Comparison of ENCODE assay signal across 22 cellular contexts in the genomic region with DNA sequence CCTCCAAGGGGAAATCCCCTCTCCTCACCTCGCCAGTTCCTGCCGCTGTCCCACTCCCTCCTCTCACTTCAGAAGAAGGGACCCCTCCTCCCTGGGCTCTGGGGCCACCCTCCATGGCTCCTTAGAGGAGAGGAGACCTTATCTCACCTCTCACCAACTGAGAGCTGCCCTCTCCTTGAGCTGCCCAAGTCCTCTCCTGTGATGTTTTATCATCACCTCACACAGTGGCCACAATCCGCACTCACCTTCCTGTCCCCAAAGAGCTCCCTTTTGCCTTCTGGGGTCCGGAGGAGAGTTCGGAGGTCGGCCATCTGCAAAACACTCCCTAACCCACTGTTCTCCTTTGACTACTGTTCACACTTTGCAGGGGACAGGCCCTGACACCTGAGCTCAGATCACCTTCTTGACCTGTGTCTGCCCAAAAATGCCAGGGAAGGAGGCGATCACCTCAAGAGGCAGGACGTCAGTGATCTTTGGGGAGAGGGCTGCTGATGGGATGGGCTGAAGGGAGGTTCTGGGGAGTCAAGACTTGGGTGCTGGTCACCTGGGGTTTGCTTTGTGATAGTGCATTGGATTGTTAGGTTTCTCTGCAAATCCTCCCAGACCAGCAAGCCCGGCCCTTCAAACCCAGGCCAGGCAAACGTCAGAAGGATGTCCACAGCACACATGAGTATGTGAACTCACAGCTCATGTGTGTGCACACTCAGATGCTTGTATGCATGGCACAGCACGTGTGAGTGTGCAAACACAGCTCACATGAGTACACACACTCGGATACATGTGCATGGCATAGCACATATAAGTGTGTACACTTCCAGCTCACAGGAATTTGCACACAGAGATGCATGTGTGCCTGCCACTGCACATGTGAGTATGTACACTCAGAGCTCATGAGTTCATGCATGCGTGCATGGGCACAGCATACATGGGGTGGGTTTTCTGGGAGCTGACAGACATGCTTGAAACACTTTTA. TPM values are rescaled to one million over a fixed set of nuclear protein-coding genes. Genes with fewer than 3 reads are reported as not detected.
"Had no signal": no experiment of that assay in that cellular context is flagged by ENCODE, and none has a peak within 500 bp of the region (broad histone marks: within the 10 kb centered on the region; RNA-seq: fewer than 3 reads in every experiment).

No MANE protein-coding gene starts in this region.

- H3K36me3 Mint-ChIP-seq: activated naive CD4-positive, alpha-beta T cell treated with anti-CD3 and anti-CD28 coated beads, Interleukin-2, amount 10 ng/mL, durations not matched to agents 7 days and 5 days had no signal

- H3K27me3 ChIP-seq: colonic mucosa, transverse colon had no signal

- H3K36me3 ChIP-seq: colonic mucosa, esophagus squamous epithelium, left ventricle myocardium inferior, transverse colon had no signal

- H3K4me1 ChIP-seq: colonic mucosa had no signal

- H3K9me3 Mint-ChIP-seq: activated naive CD4-positive, alpha-beta T cell treated with anti-CD3 and anti-CD28 coated beads, Interleukin-2, amount 10 ng/mL, durations not matched to agents 7 days and 5 days; activated T-helper 1 cell treated with anti-CD3 and anti-CD28 coated beads, Interleukin-12 subunit alpha, Interleukin-12 subunit beta, Interleukin-2, Interleukin-4 antibody, amounts not matched to agents 30 ng/mL and 10 ng/mL and 1 ng/mL, durations not matched to agents 14 hours and 24 hours and 36 hours had no signal

- H3K9me3 ChIP-seq: colonic mucosa, transverse colon had no signal

- H3K4me1 Mint-ChIP-seq: activated B cell treated with CpG ODN at 0.5 μM for 24 hours; activated naive CD4-positive, alpha-beta T cell treated with anti-CD3 and anti-CD28 coated beads, Interleukin-2, amount 10 ng/mL, durations not matched to agents 7 days and 5 days; T-helper 17 cell had no signal

- H3K27ac Mint-ChIP-seq: activated B cell treated with CpG ODN at 0.5 μM for 24 hours; activated CD8-positive, alpha-beta T cell treated with anti-CD3 and anti-CD28 coated beads for 36 hours; activated naive CD4-positive, alpha-beta T cell treated with anti-CD3 and anti-CD28 coated beads, Interleukin-2, amount 10 ng/mL, durations not matched to agents 7 days and 5 days; activated T-helper 1 cell treated with anti-CD3 and anti-CD28 coated beads, Interleukin-12 subunit alpha, Interleukin-12 subunit beta, Interleukin-2, Interleukin-4 antibody, amounts not matched to agents 30 ng/mL and 10 ng/mL and 1 ng/mL, durations not matched to agents 14 hours and 24 hours and 36 hours; T-helper 17 cell had no signal

- ATAC-seq: activated CD8-positive, alpha-beta T cell treated with anti-CD3 and anti-CD28 coated beads for 36 hours; T-helper 17 cell had no signal

- H3K4me3 Mint-ChIP-seq: activated B cell treated with CpG ODN at 0.5 μM for 24 hours; activated CD8-positive, alpha-beta T cell treated with anti-CD3 and anti-CD28 coated beads for 36 hours; activated naive CD4-positive, alpha-beta T cell treated with anti-CD3 and anti-CD28 coated beads, Interleukin-2, amount 10 ng/mL, durations not matched to agents 7 days and 5 days; activated T-helper 1 cell treated with anti-CD3 and anti-CD28 coated beads, Interleukin-12 subunit alpha, Interleukin-12 subunit beta, Interleukin-2, Interleukin-4 antibody, amounts not matched to agents 30 ng/mL and 10 ng/mL and 1 ng/mL, durations not matched to agents 14 hours and 24 hours and 36 hours; neural crest cell; T-helper 17 cell had no signal

- H3K27me3 Mint-ChIP-seq: activated CD8-positive, alpha-beta T cell treated with anti-CD3 and anti-CD28 coated beads for 36 hours had no signal

- H3K27ac ChIP-seq: colonic mucosa, esophagus squamous epithelium, parathyroid adenoma, transverse colon had no signal

- DNase-seq: activated B cell treated with CpG ODN at 0.5 μM for 24 hours; activated CD4-positive, alpha-beta T cell treated with anti-CD3 and anti-CD28 coated beads for 48 hours; activated CD8-positive, alpha-beta memory T cell treated with anti-CD3 and anti-CD28 coated beads, Interleukin-2, amount 50 U/mL, for 48 hours; activated CD8-positive, alpha-beta T cell treated with anti-CD3 and anti-CD28 coated beads for 36 hours; activated naive CD4-positive, alpha-beta T cell treated with anti-CD3 and anti-CD28 coated beads, Interleukin-2, amount 10 ng/mL, durations not matched to agents 7 days and 5 days; colonic mucosa; effector CD4-positive, alpha-beta T cell; esophagus squamous epithelium; hypothalamus; kidney; left ventricle myocardium inferior; retina; small intestine; stimulated activated CD4-positive, alpha-beta T cell treated with anti-CD3 and anti-CD28 coated beads, Interleukin-4, amount 100 ng/mL, for 4 hours; stimulated activated CD8-positive, alpha-beta memory T cell treated with anti-CD3 and anti-CD28 coated beads, Interleukin-4, amount 100 ng/mL, for 48 hours; stimulated activated naive CD4-positive, alpha-beta T cell treated with Interleukin-2 at 50 U/mL for 16 hours; substantia nigra; T-helper 17 cell; transverse colon had no signal

- H3K4me3 ChIP-seq: colonic mucosa, esophagus squamous epithelium, left ventricle myocardium inferior, transverse colon had no signal

RNA-seq across cellular contexts. Expression of a gene that starts 41.8 kb away (rescaled TPM):
- total RNA-seq: activated B cell treated with CpG ODN at 0.5 μM for 24 hours; activated T-helper 1 cell treated with anti-CD3 and anti-CD28 coated beads, Interleukin-12 subunit alpha, Interleukin-12 subunit beta, Interleukin-2, Interleukin-4 antibody, amounts not matched to agents 30 ng/mL and 10 ng/mL and 1 ng/mL, durations not matched to agents 14 hours and 24 hours and 36 hours; T-helper 17 cell had no signal
